In genomic region chr15:92832992-92833438, GRCh38 we compare ENCODE assay signal across 1 cellular context.
TF ChIP-seq lines count a peak whose summit lies in the region.

No MANE protein-coding gene starts in this region.

TF ChIP-seq in WTC11, 78 proteins besides CTCF, POLR2A, EP300 and RAD21 (continued from another document):
- TF ChIP-seq CDX4 (CRISPR knock-in tag; IDR thresholded peaks at IDR 0.05; ENCODE audit: borderline replicate concordance), result no peak
- no peak for TF ChIP-seq TEAD1 (CRISPR knock-in tag; IDR thresholded peaks at IDR 0.05)
